ENCODE assay signal across 22 cellular contexts in the genomic region with DNA sequence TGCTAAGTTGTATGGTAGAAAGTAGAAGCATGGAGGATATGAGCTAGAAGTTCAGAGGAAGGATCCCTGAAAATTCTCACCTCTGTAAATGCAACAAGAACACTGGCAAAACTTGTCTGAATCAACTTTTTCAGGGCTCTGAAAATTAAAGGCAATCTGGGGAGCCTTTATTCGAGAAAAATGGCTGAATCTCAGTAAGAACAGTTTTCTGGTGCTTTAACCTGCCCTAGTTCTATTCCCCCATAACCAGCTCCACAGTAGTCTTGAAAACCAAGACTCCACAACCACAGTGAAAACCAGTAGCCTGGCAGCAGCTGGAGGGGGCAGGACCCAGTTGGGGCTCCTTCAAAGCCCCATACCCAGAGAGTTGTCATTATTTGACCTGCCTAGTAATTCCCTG. TPM values are rescaled to one million over a fixed set of nuclear protein-coding genes. Genes with fewer than 3 reads are reported as not detected.
DNase-seq lines count a peak whose midpoint lies in the region; ATAC-seq, FAIRE-seq and TF ChIP-seq lines count a peak whose summit lies in the region.
"Had no signal": no experiment of that assay in that cellular context is flagged by ENCODE, and none has a peak within 500 bp of the region (broad histone marks: within the 10 kb centered on the region; RNA-seq: fewer than 3 reads in every experiment).

No MANE protein-coding gene starts in this region.

- no peak overlapping the region for H3K18ac ChIP-seq in H1 (ENCODE audit: extremely low read depth, low read length)

- no peak overlapping the region for H3K14ac ChIP-seq in H1 (ENCODE audit: insufficient read length)

- no peak for TF ChIP-seq CTCF in cardiac muscle cell (IDR thresholded peaks at IDR 0.05; ENCODE audit: low read depth, low read length)
- TF ChIP-seq CTCF in H1 (IDR thresholded peaks at IDR 0.05; ENCODE audit: control extremely low read depth in 1 of 3, insufficient read depth in 1 of 3, low read depth in 1 of 3, low read length in 3 of 3): no peak
- no peak for TF ChIP-seq CTCF in osteocyte (IDR thresholded peaks at IDR 0.05)

- no peak overlapping the region for H2BK15ac ChIP-seq in H1 (ENCODE audit: low read length)

- no peak overlapping the region for H2BK120ac ChIP-seq in H1 (replicated peaks; ENCODE audit: low read depth, low read length)

- TF ChIP-seq POLR2A in H1 (IDR thresholded peaks at IDR 0.05; ENCODE audit: control extremely low read depth in 1 of 2, low read depth in 2 of 2, low read length in 2 of 2): no peak

- CTCF ChIA-PET in H1 (lab: Charles Lee; ENCODE audit: partially characterized antibody): no interaction called here

- H3K23ac ChIP-seq in H1 (ENCODE audit: insufficient read length): no peak overlapping the region

- H3K4me3 ChIP-seq in cardiac muscle cell (no peak overlapping the region), H1 (ENCODE audit: extremely low read depth in 1 of 4, insufficient read depth in 2 of 4, low read depth in 3 of 4, low read length in 4 of 4) (no peak overlapping the region)
- H3K4me3 ChIP-seq: BLaER1 had no signal

- no peak for TF ChIP-seq RAD21 in H1 (IDR thresholded peaks at IDR 0.05 in 1 of 2, conservative IDR thresholded peaks at IDR 0.05 in 1 of 2; ENCODE audit: low read depth in 2 of 2, low read length in 2 of 2)

- H4K91ac ChIP-seq in H1 (replicated peaks; ENCODE audit: insufficient read length, low read length): no peak overlapping the region

- no peak for ATAC-seq in left ventricle myocardium superior
- ATAC-seq: CD8-positive, alpha-beta T cell had no signal

- no peak overlapping the region for H3K27ac Mint-ChIP-seq in osteocyte (ENCODE audit: unreplicated experiment)
- H3K27ac Mint-ChIP-seq in T-helper 2 cell treated with Interferon-gamma antibody and Interleukin-4, amounts not matched to agents 5 μg/mL and 100 μg/mL, for 36 hours: no peak overlapping the region
- H3K27ac Mint-ChIP-seq: B cell; CD4-positive, CD25-positive, alpha-beta regulatory T cell; CD8-positive, alpha-beta T cell; HFFc6 had no signal

- FAIRE-seq in H1 (lab: Jason Lieb, UNC): no peak
- FAIRE-seq: A204.1, GM12891, GM18507 had no signal

- H2BK12ac ChIP-seq in H1 (ENCODE audit: low read depth, low read length): no peak overlapping the region

- H3K27me3 ChIP-seq in cardiac muscle cell (no peaks in the 10 kb centered on the region), H1 (replicated peaks in 1 of 4; ENCODE audit: control insufficient read depth in 3 of 4, extremely low read depth in 1 of 4, insufficient read depth in 3 of 4, low read length in 3 of 4) (no peaks in the 10 kb centered on the region)
- H3K27me3 ChIP-seq: BLaER1 had no signal

- no peaks in the 10 kb centered on the region for H3K23me2 ChIP-seq in H1 (ENCODE audit: low read depth, low read length)

- 0 out of 2 replicates have a peak overlapping the region, but pooled peaks have one; percentile 77 for H2BK20ac ChIP-seq in H1 (ENCODE audit: low read length)

- H3K9me3 Mint-ChIP-seq in osteocyte (ENCODE audit: unreplicated experiment): peaks cover 15% of the 10 kb centered on the region
- H3K9me3 Mint-ChIP-seq in T-helper 2 cell treated with Interferon-gamma antibody and Interleukin-4, amounts not matched to agents 5 μg/mL and 100 μg/mL, for 36 hours: peaks cover 16% of the 10 kb centered on the region

- TF ChIP-seq EP300 in H1 (IDR thresholded peaks at IDR 0.05; ENCODE audit: borderline replicate concordance in 1 of 2, low read depth in 2 of 2, low read length in 2 of 2): no peak

- H3K36me3 ChIP-seq in cardiac muscle cell: peaks cover 21% of the 10 kb centered on the region
- H3K36me3 ChIP-seq in H1 (ENCODE audit: control insufficient read depth in 2 of 4, insufficient read depth in 4 of 4, low read length in 3 of 4): 0 out of 8 replicates have a peak, but pooled peaks cover 0 to 4% (median 0%) of the 10 kb centered on the region in 4 experiments
- H3K36me3 ChIP-seq: BLaER1 had no signal

- peaks cover 70% of the 10 kb centered on the region for H3K4me1 Mint-ChIP-seq in osteocyte (ENCODE audit: unreplicated experiment)
- no peaks in the 10 kb centered on the region for H3K4me1 Mint-ChIP-seq in T-helper 2 cell treated with Interferon-gamma antibody and Interleukin-4, amounts not matched to agents 5 μg/mL and 100 μg/mL, for 36 hours (ENCODE audit: low read depth)

- intact Hi-C loops in left ventricle myocardium superior (cut with micrococcal nuclease): no loop called here

- H3K27me3 Mint-ChIP-seq in osteocyte (ENCODE audit: unreplicated experiment): no peaks in the 10 kb centered on the region
- H3K27me3 Mint-ChIP-seq in T-helper 2 cell treated with Interferon-gamma antibody and Interleukin-4, amounts not matched to agents 5 μg/mL and 100 μg/mL, for 36 hours (ENCODE audit: low read depth): peaks cover 24% of the 10 kb centered on the region
- H3K27me3 Mint-ChIP-seq: B cell had no signal

- no peak overlapping the region for H3K9ac ChIP-seq in H1 (replicated peaks in 1 of 4; ENCODE audit: extremely low read depth in 1 of 4, low read depth in 3 of 4, low read length in 3 of 4)
- H3K9ac ChIP-seq: BLaER1 had no signal

- WGBS in H1 (ENCODE audit: extremely low coverage in 1 of 2, insufficient coverage in 1 of 2, insufficient read length in 1 of 2, insufficient replicate concordance in 2 of 2, low coverage in 1 of 2, low lambda C conversion rate in 2 of 2, missing lambda C conversion rate in 1 of 2), 2 experiments: 89% methylated on average over 1 of the region's 1 CpG; no CpG with 5 or more reads in 1 of the 2 experiments

- no peak overlapping the region for H2AK5ac ChIP-seq in H1 (ENCODE audit: low read depth, low read length)

- POLR2A ChIA-PET in H1 (lab: Charles Lee; ENCODE audit: partially characterized antibody): no interaction called here

- peaks cover 4% of the 10 kb centered on the region for H3K36me3 Mint-ChIP-seq in osteocyte (ENCODE audit: unreplicated experiment)
- H3K36me3 Mint-ChIP-seq in T-helper 2 cell treated with Interferon-gamma antibody and Interleukin-4, amounts not matched to agents 5 μg/mL and 100 μg/mL, for 36 hours (ENCODE audit: low read depth): peaks cover 4% of the 10 kb centered on the region
- H3K36me3 Mint-ChIP-seq: CD4-positive, CD25-positive, alpha-beta regulatory T cell had no signal

- H3K27ac ChIP-seq in cardiac muscle cell (peak overlapping the region; percentile 30), H1 (ENCODE audit: low read depth, low read length) (no peak overlapping the region)
- H3K27ac ChIP-seq: 22Rv1, BLaER1, C4-2B had no signal

- no peaks in the 10 kb centered on the region for H4K20me1 ChIP-seq in H1 (replicated peaks in 1 of 2; ENCODE audit: control insufficient read depth in 1 of 2, insufficient read depth in 2 of 2, low read length in 2 of 2)
- H4K20me1 ChIP-seq: BLaER1 had no signal

- H4K5ac ChIP-seq in H1 (ENCODE audit: insufficient read length, low read depth, low read length): no peak overlapping the region

- no peak overlapping the region for H3K4me2 ChIP-seq in H1 (ENCODE audit: insufficient read depth in 1 of 2, low read depth in 2 of 2, low read length in 2 of 2)
- H3K4me2 ChIP-seq: BLaER1 had no signal

- DNase-seq in cardiac muscle cell (ENCODE audit: low read depth in 1 of 2, low spot score in 1 of 2) (no peak), left ventricle myocardium superior (no peak), H1 (ENCODE audit: low read depth in 1 of 2, low spot score in 2 of 2) (no peak), osteocyte (ENCODE audit: extremely low spot score, unreplicated experiment) (peak; percentile 19)
- no peak for DNase-seq in stimulated activated CD4-positive, alpha-beta T cell treated with anti-CD3 and anti-CD28 coated beads, Interleukin-2, amount 100 ng/mL, for 48 hours
- no peak for DNase-seq in T-helper 2 cell treated with Interferon-gamma antibody and Interleukin-4, amounts not matched to agents 5 μg/mL and 100 μg/mL, for 36 hours (ENCODE audit: low spot score)
- DNase-seq: CD4-positive, CD25-positive, alpha-beta regulatory T cell; CD8-positive, alpha-beta T cell; DMS 273 treated with DMSO at 0.1 percent for 48 hours; DMS79 treated with DMSO at 0.1 percent for 48 hours; GF-D8; GOT3; H7; HCEC 1CT; HFFc6 had no signal

- no peaks in the 10 kb centered on the region for H3K79me2 ChIP-seq in H1 (ENCODE audit: control insufficient read depth in 1 of 2, insufficient read depth in 2 of 2, low read length in 2 of 2)

- H2AFZ ChIP-seq in H1 (ENCODE audit: low read length): no peak overlapping the region

- H2BK5ac ChIP-seq in H1 (ENCODE audit: low read depth, low read length): no peak overlapping the region; the same call in 1 of the 2 replicates

- H3K79me1 ChIP-seq in H1 (ENCODE audit: low read depth, low read length): no peaks in the 10 kb centered on the region

- no peak overlapping the region for H3K4me3 Mint-ChIP-seq in osteocyte (ENCODE audit: unreplicated experiment)
- no peak overlapping the region for H3K4me3 Mint-ChIP-seq in T-helper 2 cell treated with Interferon-gamma antibody and Interleukin-4, amounts not matched to agents 5 μg/mL and 100 μg/mL, for 36 hours
- H3K4me3 Mint-ChIP-seq: B cell; CD4-positive, CD25-positive, alpha-beta regulatory T cell; CD8-positive, alpha-beta T cell; HFFc6 had no signal

- H4K8ac ChIP-seq in H1 (ENCODE audit: extremely low read depth, insufficient read depth, low read length): no peak overlapping the region

- H3K4ac ChIP-seq in H1 (replicated peaks; ENCODE audit: insufficient read length, low read depth, low read length): no peak overlapping the region

- H3K4me1 ChIP-seq in cardiac muscle cell (ENCODE audit: low read depth) (peaks cover 36% of the 10 kb centered on the region), H1 (replicated peaks in 1 of 4; ENCODE audit: control insufficient read depth in 3 of 4, insufficient read depth in 4 of 4, low read length in 3 of 4) (peaks cover 6 to 18% (median 15%) of the 10 kb centered on the region in 4 experiments)

- no peak overlapping the region for H3K56ac ChIP-seq in H1 (replicated peaks; ENCODE audit: insufficient read length, low read depth, low read length)

- H3K9me3 ChIP-seq in cardiac muscle cell (ENCODE audit: low read depth) (peaks cover 4% of the 10 kb centered on the region), H1 (ENCODE audit: insufficient read depth in 2 of 2, low read depth in 1 of 2, low read length in 1 of 2) (peaks cover 6 to 13% of the 10 kb centered on the region in 2 experiments; a peak in 2 of 4 replicates)

TF ChIP-seq in H1, 55 proteins besides CTCF, POLR2A, EP300 and RAD21 (continues in another document):
- TF ChIP-seq TBP (IDR thresholded peaks at IDR 0.05; ENCODE audit: low read depth, low read length): no peak

RNA-seq across cellular contexts. Expression of a gene that starts 42.6 kb away (rescaled TPM):
- 225 and 367 TPM in 2 replicates for total RNA-seq in cardiac muscle cell
- polyA plus RNA-seq in cardiac muscle cell: 110 and 152 TPM in 2 replicates
- total RNA-seq in left ventricle myocardium superior: 257 TPM
- 0.38 and 0.41 TPM in 2 replicates for total RNA-seq in H1 (2021; fragmentation: NEBNext Ultra II Directional; extraction: Animal tissue kit (Norgen Biotek cat#: 25700))
- 0.09 and 0.13 TPM in 2 replicates for polyA plus RNA-seq in H1 (2011; rRNA removed)
- polyA plus RNA-seq in H1 (2011; cell fraction: cytosol; rRNA removed): 0.31 TPM
- 0.19 TPM for polyA plus RNA-seq in H1 (2011; cell fraction: nucleus; rRNA removed)
- polyA plus RNA-seq in H1 (2012, experiment 1 of 2): 0.15 to 0.65 TPM (median 0.39 TPM) in 4 replicates
- polyA plus RNA-seq in H1 (2012, experiment 2 of 2): not detected
- 0.12 TPM for polyA plus RNA-seq in H1 (2013, experiment 1 of 2)
- 0.28 TPM for polyA plus RNA-seq in H1 (2013, experiment 2 of 2)
- polyA minus RNA-seq in H1 (2011; rRNA and poly(A)+ RNA removed): 0.49 and 0.54 TPM in 2 replicates
- 1.6 TPM for polyA minus RNA-seq in H1 (2011; cell fraction: cytosol; rRNA and poly(A)+ RNA removed)
- polyA minus RNA-seq in H1 (2011; cell fraction: nucleus; rRNA and poly(A)+ RNA removed): 1.3 TPM
- total RNA-seq in osteocyte: 54.9 and 61.2 TPM in 2 replicates
- polyA plus RNA-seq: CD4-positive, CD25-positive, alpha-beta regulatory T cell had no signal

Comparison
In these comparisons a context has a peak if more than half of its experiments do, and no peak if none do; other contexts are left out.
1. RNA of a gene that starts 42.6 kb away (total RNA-seq): 225 to 367 TPM in cardiac muscle cell, 257 TPM in left ventricle myocardium superior (single experiment) and 54.9 to 61.2 TPM in osteocyte; 0.38 to 0.41 TPM in H1; every median in the first group is over 10 times any median in the second.